In the genomic region with DNA sequence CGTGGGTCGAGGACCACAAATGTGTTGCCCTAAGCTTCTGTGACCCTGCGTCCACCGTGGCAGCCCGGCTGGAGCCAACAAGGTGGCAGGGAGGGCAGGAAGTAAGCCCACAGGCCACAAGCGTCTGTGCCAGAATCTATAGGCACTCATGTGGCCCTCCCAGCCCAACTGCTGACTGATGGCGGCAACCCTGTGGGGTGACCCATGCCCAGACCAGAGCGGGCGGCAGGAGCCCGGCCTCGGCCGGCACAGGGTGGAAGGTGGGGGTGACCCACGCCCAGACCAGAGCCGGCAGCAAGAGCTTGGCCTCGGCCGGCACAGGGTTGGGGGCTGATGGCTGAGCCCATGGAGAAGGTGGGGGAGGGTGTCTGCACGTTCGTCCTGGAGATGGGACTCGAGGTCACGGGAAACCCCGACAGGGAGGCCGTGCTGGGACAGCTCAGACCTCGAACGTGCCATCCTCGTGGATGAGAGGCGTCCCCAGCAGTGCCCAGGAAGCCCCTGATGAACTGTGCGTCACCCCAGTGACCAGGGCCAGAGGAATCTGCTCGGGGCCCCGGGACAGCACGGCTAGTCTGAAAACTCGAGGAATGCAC, we compare ENCODE assay signal across 1 cellular context.
TF ChIP-seq lines count a peak whose summit lies in the region.

No MANE protein-coding gene starts in this region.

TF ChIP-seq in HepG2, 621 proteins besides CTCF, POLR2A, EP300 and RAD21 (continued from another document):
- TF ChIP-seq, protein P1, sequence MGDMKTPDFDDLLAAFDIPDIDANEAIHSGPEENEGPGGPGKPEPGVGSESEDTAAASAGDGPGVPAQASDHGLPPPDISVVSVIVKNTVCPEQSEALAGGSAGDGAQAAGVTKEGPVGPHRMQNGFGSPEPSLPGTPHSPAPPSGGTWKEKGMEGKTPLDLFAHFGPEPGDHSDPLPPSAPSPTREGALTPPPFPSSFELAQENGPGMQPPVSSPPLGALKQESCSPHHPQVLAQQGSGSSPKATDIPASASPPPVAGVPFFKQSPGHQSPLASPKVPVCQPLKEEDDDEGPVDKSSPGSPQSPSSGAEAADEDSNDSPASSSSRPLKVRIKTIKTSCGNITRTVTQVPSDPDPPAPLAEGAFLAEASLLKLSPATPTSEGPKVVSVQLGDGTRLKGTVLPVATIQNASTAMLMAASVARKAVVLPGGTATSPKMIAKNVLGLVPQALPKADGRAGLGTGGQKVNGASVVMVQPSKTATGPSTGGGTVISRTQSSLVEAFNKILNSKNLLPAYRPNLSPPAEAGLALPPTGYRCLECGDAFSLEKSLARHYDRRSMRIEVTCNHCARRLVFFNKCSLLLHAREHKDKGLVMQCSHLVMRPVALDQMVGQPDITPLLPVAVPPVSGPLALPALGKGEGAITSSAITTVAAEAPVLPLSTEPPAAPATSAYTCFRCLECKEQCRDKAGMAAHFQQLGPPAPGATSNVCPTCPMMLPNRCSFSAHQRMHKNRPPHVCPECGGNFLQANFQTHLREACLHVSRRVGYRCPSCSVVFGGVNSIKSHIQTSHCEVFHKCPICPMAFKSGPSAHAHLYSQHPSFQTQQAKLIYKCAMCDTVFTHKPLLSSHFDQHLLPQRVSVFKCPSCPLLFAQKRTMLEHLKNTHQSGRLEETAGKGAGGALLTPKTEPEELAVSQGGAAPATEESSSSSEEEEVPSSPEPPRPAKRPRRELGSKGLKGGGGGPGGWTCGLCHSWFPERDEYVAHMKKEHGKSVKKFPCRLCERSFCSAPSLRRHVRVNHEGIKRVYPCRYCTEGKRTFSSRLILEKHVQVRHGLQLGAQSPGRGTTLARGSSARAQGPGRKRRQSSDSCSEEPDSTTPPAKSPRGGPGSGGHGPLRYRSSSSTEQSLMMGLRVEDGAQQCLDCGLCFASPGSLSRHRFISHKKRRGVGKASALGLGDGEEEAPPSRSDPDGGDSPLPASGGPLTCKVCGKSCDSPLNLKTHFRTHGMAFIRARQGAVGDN (CRISPR knock-in tag; IDR thresholded peaks at IDR 0.05) = peak; percentile 27; the same call in 1 of the 2 replicates
